ENCODE assay signal across 8 cellular contexts in genomic region chr7:47819054-47819920, GRCh38.
DNase-seq lines count a peak whose midpoint lies in the region; ATAC-seq, FAIRE-seq and TF ChIP-seq lines count a peak whose summit lies in the region.

No MANE protein-coding gene starts in this region.

- H4K5ac ChIP-seq in H1 (ENCODE audit: insufficient read length, low read depth, low read length) = no peak overlapping the region

- no peak overlapping the region for H3K18ac ChIP-seq in H1 (ENCODE audit: extremely low read depth, low read length)

- H3K4me3 ChIP-seq in CD4-positive, CD25-positive, alpha-beta regulatory T cell (ENCODE audit: low read depth, low read length) = no peak overlapping the region
- H3K4me3 ChIP-seq in WI38 (ENCODE audit: low read depth, low read length) = no peak overlapping the region
- H3K4me3 ChIP-seq in H1 (ENCODE audit: extremely low read depth in 1 of 4, insufficient read depth in 2 of 4, low read depth in 3 of 4, low read length in 4 of 4) = no peak overlapping the region

- no peak overlapping the region for H3K4me3 Mint-ChIP-seq in CD4-positive, CD25-positive, alpha-beta regulatory T cell

- FAIRE-seq in H1 (lab: Jason Lieb, UNC) = peak; percentile 28

- no peaks in the 10 kb centered on the region for H3K4me1 ChIP-seq in CD4-positive, CD25-positive, alpha-beta regulatory T cell (ENCODE audit: control insufficient read depth, insufficient read depth, low read length, poor library complexity, severe bottlenecking)
- peaks cover 0 to 5% (median 2%) of the 10 kb centered on the region in 4 experiments; a peak in 2 of 7 replicates for H3K4me1 ChIP-seq in H1 (replicated peaks in 1 of 4; ENCODE audit: control insufficient read depth in 3 of 4, insufficient read depth in 4 of 4, low read length in 3 of 4)

- CTCF ChIA-PET in H1 (lab: Charles Lee; ENCODE audit: partially characterized antibody) = interaction anchor here (0.5 to 4.0 kb wide), 45 partner anchors 8 to 631 kb away, joined by 3 to 40 read pairs (median 4); no protein-coding TSS in a partner anchor

- peak; percentile 92 to 93 for TF ChIP-seq RAD21 in H1 (IDR thresholded peaks at IDR 0.05 in 1 of 2, conservative IDR thresholded peaks at IDR 0.05 in 1 of 2; ENCODE audit: low read depth in 2 of 2, low read length in 2 of 2)

- no peak overlapping the region for H2BK12ac ChIP-seq in H1 (ENCODE audit: low read depth, low read length)

- H4K20me1 ChIP-seq in H1 (replicated peaks in 1 of 2; ENCODE audit: control insufficient read depth in 1 of 2, insufficient read depth in 2 of 2, low read length in 2 of 2) = no peaks in the 10 kb centered on the region

- TF ChIP-seq EP300 in H1 (IDR thresholded peaks at IDR 0.05; ENCODE audit: borderline replicate concordance in 1 of 2, low read depth in 2 of 2, low read length in 2 of 2) = no peak

- H3K36me3 ChIP-seq in CD4-positive, CD25-positive, alpha-beta regulatory T cell (ENCODE audit: control insufficient read depth, insufficient read depth, low read length) = no peaks in the 10 kb centered on the region
- H3K36me3 ChIP-seq in H1 (ENCODE audit: control insufficient read depth in 2 of 4, insufficient read depth in 4 of 4, low read length in 3 of 4) = no peaks in the 10 kb centered on the region

- no peaks in the 10 kb centered on the region for H3K79me2 ChIP-seq in H1 (ENCODE audit: control insufficient read depth in 1 of 2, insufficient read depth in 2 of 2, low read length in 2 of 2)

- no peak overlapping the region for H2BK20ac ChIP-seq in H1 (ENCODE audit: low read length)

- H3K27ac Mint-ChIP-seq in CD4-positive, CD25-positive, alpha-beta regulatory T cell = no peak overlapping the region

- WGBS in H1 (ENCODE audit: extremely low coverage in 1 of 2, insufficient coverage in 1 of 2, insufficient read length in 1 of 2, insufficient replicate concordance in 2 of 2, low coverage in 1 of 2, low lambda C conversion rate in 2 of 2, missing lambda C conversion rate in 1 of 2), 2 experiments = 59% methylated on average over 6 of the region's 6 CpGs; no CpG with 5 or more reads in 1 of the 2 experiments

- H4K8ac ChIP-seq in H1 (ENCODE audit: extremely low read depth, insufficient read depth, low read length) = no peak overlapping the region

- no peak overlapping the region for H2BK120ac ChIP-seq in H1 (replicated peaks; ENCODE audit: low read depth, low read length)

- H3K27me3 Mint-ChIP-seq in CD4-positive, CD25-positive, alpha-beta regulatory T cell = no peaks in the 10 kb centered on the region

- no peak for TF ChIP-seq POLR2A in H1 (IDR thresholded peaks at IDR 0.05; ENCODE audit: control extremely low read depth in 1 of 2, low read depth in 2 of 2, low read length in 2 of 2)

- no peak overlapping the region for H3K4ac ChIP-seq in H1 (replicated peaks; ENCODE audit: insufficient read length, low read depth, low read length)

- H3K36me3 Mint-ChIP-seq in CD4-positive, CD25-positive, alpha-beta regulatory T cell = no peaks in the 10 kb centered on the region

- H3K23ac ChIP-seq in H1 (ENCODE audit: insufficient read length) = no peak overlapping the region

- H3K9ac ChIP-seq in H1 (replicated peaks in 1 of 4; ENCODE audit: extremely low read depth in 1 of 4, low read depth in 3 of 4, low read length in 3 of 4) = no peak overlapping the region

- H2AK5ac ChIP-seq in H1 (ENCODE audit: low read depth, low read length) = no peak overlapping the region

- no peak overlapping the region for H4K91ac ChIP-seq in H1 (replicated peaks; ENCODE audit: insufficient read length, low read length)

- no peak overlapping the region for H3K27ac ChIP-seq in CD4-positive, CD25-positive, alpha-beta regulatory T cell (ENCODE audit: insufficient read depth, low read length, poor library complexity, severe bottlenecking)
- no peak overlapping the region for H3K27ac ChIP-seq in H1 (ENCODE audit: low read depth, low read length)
- no peak overlapping the region for H3K27ac ChIP-seq in substantia nigra (ENCODE audit: low read depth, low read length, poor library complexity, severe bottlenecking)

- no peaks in the 10 kb centered on the region for H3K4me1 Mint-ChIP-seq in CD4-positive, CD25-positive, alpha-beta regulatory T cell

- peak in 2 of 3 donors; percentile 3 to 46 for DNase-seq in CD4-positive, CD25-positive, alpha-beta regulatory T cell
- DNase-seq in NCI-H1930 (lab: John Stamatoyannopoulos, UW) (peak; percentile 40 to 45), H1 (ENCODE audit: low read depth in 1 of 2, low spot score in 2 of 2) (peak in 1 of 2 experiments; percentile 73), medulla oblongata (ENCODE audit: extremely low spot score) (peak; percentile 89), substantia nigra (lab: John Stamatoyannopoulos, UW) (peak in 32 of 49 donors; percentile 10 to 73 (median 44))

- peak; percentile 95 for TF ChIP-seq CTCF in WI38 (IDR thresholded peaks at IDR 0.05; ENCODE audit: low read depth, low read length)
- peak; percentile 69 to 97 (median 81) for TF ChIP-seq CTCF in H1 (IDR thresholded peaks at IDR 0.05; ENCODE audit: control extremely low read depth in 1 of 3, insufficient read depth in 1 of 3, low read depth in 1 of 3, low read length in 3 of 3)

- no peaks in the 10 kb centered on the region for H3K27me3 ChIP-seq in CD4-positive, CD25-positive, alpha-beta regulatory T cell (ENCODE audit: control insufficient read depth, insufficient read depth, low read length)
- no peaks in the 10 kb centered on the region for H3K27me3 ChIP-seq in H1 (replicated peaks in 1 of 4; ENCODE audit: control insufficient read depth in 3 of 4, extremely low read depth in 1 of 4, insufficient read depth in 3 of 4, low read length in 3 of 4)

- no peaks in the 10 kb centered on the region for H3K79me1 ChIP-seq in H1 (ENCODE audit: low read depth, low read length)

- H3K56ac ChIP-seq in H1 (replicated peaks; ENCODE audit: insufficient read length, low read depth, low read length) = no peak overlapping the region

- POLR2A ChIA-PET in H1 (lab: Charles Lee; ENCODE audit: partially characterized antibody) = no interaction called here

- no peak overlapping the region for H3K4me2 ChIP-seq in H1 (ENCODE audit: insufficient read depth in 1 of 2, low read depth in 2 of 2, low read length in 2 of 2)

- no peaks in the 10 kb centered on the region for H3K23me2 ChIP-seq in H1 (ENCODE audit: low read depth, low read length)

- no peak overlapping the region for H2BK15ac ChIP-seq in H1 (ENCODE audit: low read length)

- H3K9me3 ChIP-seq in CD4-positive, CD25-positive, alpha-beta regulatory T cell (ENCODE audit: control insufficient read depth in 2 of 2, low read length in 2 of 2) = no peaks in the 10 kb centered on the region
- no peaks in the 10 kb centered on the region for H3K9me3 ChIP-seq in H1 (ENCODE audit: insufficient read depth in 2 of 2, low read depth in 1 of 2, low read length in 1 of 2)

- H2BK5ac ChIP-seq in H1 (ENCODE audit: low read depth, low read length) = no peak overlapping the region

- no peak overlapping the region for H3K14ac ChIP-seq in H1 (ENCODE audit: insufficient read length)

- H2AFZ ChIP-seq in H1 (ENCODE audit: low read length) = no peak overlapping the region

- no peak for ATAC-seq in CD4-positive, CD25-positive, alpha-beta regulatory T cell (ENCODE audit: low read depth in 2 of 2)
- ATAC-seq in GM19463 (IDR thresholded peaks at IDR 0.05; ENCODE audit: unreplicated experiment) = peak; percentile 45
- no peak for ATAC-seq in GM19023 (IDR thresholded peaks at IDR 0.05; ENCODE audit: unreplicated experiment)

- no peaks in the 10 kb centered on the region for H3K9me3 Mint-ChIP-seq in CD4-positive, CD25-positive, alpha-beta regulatory T cell

TF ChIP-seq in H1, 55 proteins besides CTCF, POLR2A, EP300 and RAD21 (continues in another document):
- no peak for TF ChIP-seq SP1 (IDR thresholded peaks at IDR 0.05; ENCODE audit: low read depth, low read length)
- TF ChIP-seq SRF (IDR thresholded peaks at IDR 0.05; ENCODE audit: low read depth, low read length) = no peak
- TF ChIP-seq SAP30 (IDR thresholded peaks at IDR 0.05; ENCODE audit: insufficient read depth, insufficient replicate concordance, low read length) = no peak
- TF ChIP-seq FOSL1 (IDR thresholded peaks at IDR 0.05; ENCODE audit: insufficient read depth, low read depth, low read length) = no peak
- no peak for TF ChIP-seq ZNF274 (IDR thresholded peaks at IDR 0.05; ENCODE audit: borderline replicate concordance, extremely low read depth, low read length)
- no peak for TF ChIP-seq MAFK (IDR thresholded peaks at IDR 0.05; ENCODE audit: low read depth, low read length)
